34 cellular contexts compared by ENCODE assay signal in genomic region chr9:128887049-128887448, GRCh38. TPM values are rescaled to one million over a fixed set of nuclear protein-coding genes. Genes with fewer than 3 reads are reported as not detected.
DNase-seq lines count a peak whose midpoint lies in the region; ATAC-seq, FAIRE-seq and TF ChIP-seq lines count a peak whose summit lies in the region.
"Had no signal": no experiment of that assay in that cellular context is flagged by ENCODE, and none has a peak within 500 bp of the region (broad histone marks: within the 10 kb centered on the region; RNA-seq: fewer than 3 reads in every experiment).

No MANE protein-coding gene starts in this region.

- CTCF ChIA-PET in activated naive CD4-positive, alpha-beta T cell treated with anti-CD3 and anti-CD28 coated beads, Interleukin-2, amount 10 ng/mL, durations not matched to agents 7 days and 5 days (lab: Charles Lee) = no interaction called here
- CTCF ChIA-PET in WTC11 (lab: Charles Lee) = interaction anchor here (1.3 kb wide), 1 partner anchor 25 kb away, joined by 5 read pairs; no protein-coding TSS in a partner anchor

- dilution Hi-C loops in keratinocyte (cut with MboI; ENCODE audit: extremely low pct_ligation_motif_present, low sequenced_read_pairs) = no loop called here

- TF ChIP-seq CTCF in WTC11 (IDR thresholded peaks at IDR 0.05) = no peak
- TF ChIP-seq CTCF in keratinocyte (optimal IDR thresholded peaks at IDR 0.05 in 1 of 3, IDR thresholded peaks at IDR 0.05 in 1 of 3, conservative IDR thresholded peaks at IDR 0.05 in 1 of 3; ENCODE audit: extremely low read depth in 1 of 3, insufficient read depth in 2 of 3, low read length in 3 of 3) = no peak
- no peak for TF ChIP-seq CTCF in upper lobe of left lung (IDR thresholded peaks at IDR 0.05)

- peaks cover 5% of the 10 kb centered on the region for H4K20me1 ChIP-seq in keratinocyte (ENCODE audit: control insufficient read depth, extremely low read depth, insufficient read depth, low read length)

- H2AFZ ChIP-seq in keratinocyte (ENCODE audit: control insufficient read depth, low read length) = no peak overlapping the region
- H2AFZ ChIP-seq: GM23248 had no signal

- peaks cover 79% of the 10 kb centered on the region for H3K4me1 Mint-ChIP-seq in activated naive CD4-positive, alpha-beta T cell treated with anti-CD3 and anti-CD28 coated beads, Interleukin-2, amount 10 ng/mL, durations not matched to agents 7 days and 5 days
- H3K4me1 Mint-ChIP-seq in WTC11 = peaks cover 62% of the 10 kb centered on the region

- TF ChIP-seq EP300 in upper lobe of left lung (IDR thresholded peaks at IDR 0.05) = no peak

- H3K9me3 Mint-ChIP-seq in activated naive CD4-positive, alpha-beta T cell treated with anti-CD3 and anti-CD28 coated beads, Interleukin-2, amount 10 ng/mL, durations not matched to agents 7 days and 5 days = no peaks in the 10 kb centered on the region
- H3K9me3 Mint-ChIP-seq in WTC11 = no peaks in the 10 kb centered on the region
- H3K9me3 Mint-ChIP-seq: activated B cell treated with CpG ODN at 0.5 μM for 24 hours; activated T-helper 2 cell treated with anti-CD3 and anti-CD28 coated beads, Interferon-gamma antibody, Interleukin-2, Interleukin-4, amounts not matched to agents 10 μg/mL and 5 μg/mL and 100 μg/mL, durations not matched to agents 14 hours and 24 hours and 36 hours; CD4-positive, alpha-beta T cell; HFFc6; neural crest cell; stimulated activated naive B cell treated with anti-CD40 and anti-IgM and Interleukin-4, amounts not matched to agents 10 μg/mL and 1 μg/mL and 100 μg/mL, for 72 hours had no signal

- H3K27me3 ChIP-seq in keratinocyte (ENCODE audit: control insufficient read depth, extremely low read depth, insufficient read depth, low read length) (no peaks in the 10 kb centered on the region), upper lobe of left lung (no peaks in the 10 kb centered on the region)
- H3K27me3 ChIP-seq: suprapubic skin, uterus had no signal

- H3K27ac Mint-ChIP-seq in activated naive CD4-positive, alpha-beta T cell treated with anti-CD3 and anti-CD28 coated beads, Interleukin-2, amount 10 ng/mL, durations not matched to agents 7 days and 5 days = peak overlapping the region; percentile 15
- peak overlapping the region; percentile 97; the same call in 1 of the 2 replicates for H3K27ac Mint-ChIP-seq in WTC11
- H3K27ac Mint-ChIP-seq: activated B cell treated with CpG ODN at 0.5 μM for 24 hours; stimulated activated naive B cell treated with anti-CD40 and anti-IgM and Interleukin-4, amounts not matched to agents 10 μg/mL and 1 μg/mL and 100 μg/mL, for 72 hours had no signal

- no peak for ATAC-seq in WTC11
- ATAC-seq in upper lobe of left lung (ENCODE audit: low FRiP score in 2 of 2) = no peak
- ATAC-seq: lower lobe of right lung; sciatic nerve; stimulated activated naive B cell treated with anti-CD40 and anti-IgM and Interleukin-4, amounts not matched to agents 10 μg/mL and 1 μg/mL and 100 μg/mL, for 72 hours had no signal

- peaks cover 70% of the 10 kb centered on the region for H3K4me1 ChIP-seq in keratinocyte (ENCODE audit: control insufficient read depth, extremely low read depth, insufficient read depth, low read length)
- H3K4me1 ChIP-seq in upper lobe of left lung = peaks cover 52 to 76% (median 67%) of the 10 kb centered on the region in 4 donors

- POLR2A ChIA-PET in WTC11 (lab: Charles Lee) = no interaction called here

- peaks cover under 1% of the 10 kb centered on the region for H3K27me3 Mint-ChIP-seq in activated naive CD4-positive, alpha-beta T cell treated with anti-CD3 and anti-CD28 coated beads, Interleukin-2, amount 10 ng/mL, durations not matched to agents 7 days and 5 days
- H3K27me3 Mint-ChIP-seq in WTC11 (ENCODE audit: low read depth) = no peaks in the 10 kb centered on the region
- H3K27me3 Mint-ChIP-seq: activated B cell treated with CpG ODN at 0.5 μM for 24 hours; activated naive CD8-positive, alpha-beta T cell; CD4-positive, alpha-beta T cell; stimulated activated naive B cell treated with anti-CD40 and anti-IgM and Interleukin-4, amounts not matched to agents 10 μg/mL and 1 μg/mL and 100 μg/mL, for 72 hours had no signal

- H3K36me3 ChIP-seq in keratinocyte (ENCODE audit: control insufficient read depth in 2 of 2, extremely low read depth in 1 of 2, insufficient read depth in 2 of 2, low read length in 2 of 2) = peaks cover 26 to 32% of the 10 kb centered on the region in 2 experiments
- H3K36me3 ChIP-seq in upper lobe of left lung = peaks cover 5 to 63% (median 41%) of the 10 kb centered on the region in 4 donors
- H3K36me3 ChIP-seq: uterus had no signal

- no peak overlapping the region for H3K9ac ChIP-seq in keratinocyte (ENCODE audit: control insufficient read depth, extremely low read depth, insufficient read depth, low read length)
- H3K9ac ChIP-seq: GM23248 had no signal

- H3K9me3 ChIP-seq in keratinocyte (ENCODE audit: control insufficient read depth, low read depth, low read length) (no peaks in the 10 kb centered on the region), upper lobe of left lung (no peaks in the 10 kb centered on the region)
- H3K9me3 ChIP-seq: lower lobe of right lung, suprapubic skin, uterus had no signal

- H3K4me2 ChIP-seq in keratinocyte (ENCODE audit: control insufficient read depth, extremely low read depth, insufficient read depth, low read depth, low read length) = peak overlapping the region; percentile 1

- H3K27ac ChIP-seq in keratinocyte (ENCODE audit: control insufficient read depth, insufficient read depth, low read length) (no peak overlapping the region), upper lobe of left lung (peak overlapping the region in 3 of 4 donors; percentile 35 to 99 (median 80))

- H3K4me3 Mint-ChIP-seq in activated naive CD4-positive, alpha-beta T cell treated with anti-CD3 and anti-CD28 coated beads, Interleukin-2, amount 10 ng/mL, durations not matched to agents 7 days and 5 days = no peak overlapping the region
- H3K4me3 Mint-ChIP-seq in WTC11 = no peak overlapping the region
- H3K4me3 Mint-ChIP-seq: activated B cell treated with CpG ODN at 0.5 μM for 24 hours; activated naive CD8-positive, alpha-beta T cell; HFFc6; stimulated activated naive B cell treated with anti-CD40 and anti-IgM and Interleukin-4, amounts not matched to agents 10 μg/mL and 1 μg/mL and 100 μg/mL, for 72 hours had no signal

- H3K4me3 ChIP-seq in keratinocyte (ENCODE audit: control insufficient read depth in 2 of 3, extremely low read depth in 1 of 3, insufficient read depth in 2 of 3, low read depth in 1 of 3, low read length in 3 of 3) = no peak overlapping the region
- H3K4me3 ChIP-seq in upper lobe of left lung = no peak overlapping the region
- H3K4me3 ChIP-seq: GM23248, lower lobe of right lung, suprapubic skin, uterus had no signal

- H3K9me1 ChIP-seq in keratinocyte (ENCODE audit: control insufficient read depth, extremely low read depth, insufficient read depth, low read length) = peaks cover 4% of the 10 kb centered on the region

- peaks cover 72% of the 10 kb centered on the region for H3K36me3 Mint-ChIP-seq in activated naive CD4-positive, alpha-beta T cell treated with anti-CD3 and anti-CD28 coated beads, Interleukin-2, amount 10 ng/mL, durations not matched to agents 7 days and 5 days
- peaks cover 23% of the 10 kb centered on the region for H3K36me3 Mint-ChIP-seq in WTC11
- H3K36me3 Mint-ChIP-seq: activated naive CD8-positive, alpha-beta T cell had no signal

- no peak for DNase-seq in activated naive CD4-positive, alpha-beta T cell treated with anti-CD3 and anti-CD28 coated beads, Interleukin-2, amount 10 ng/mL, durations not matched to agents 7 days and 5 days
- DNase-seq in activated naive CD4-positive, alpha-beta T cell (lab: John Stamatoyannopoulos, UW) = no peak
- DNase-seq in WTC11 (ENCODE audit: low spot score) (no peak), keratinocyte (ENCODE audit: low read depth, low spot score) (no peak), upper lobe of left lung (no peak), NCI-H446 treated with DMSO at 0.1 percent for 48 hours (lab: John Stamatoyannopoulos, UW) (no peak), NCI-H1417 treated with DMSO at 0.1 percent for 48 hours (lab: John Stamatoyannopoulos, UW) (no peak), HuH-7 (ENCODE audit: low spot score) (no peak)
- DNase-seq: activated B cell treated with CpG ODN at 0.5 μM for 24 hours; activated CD4-positive, alpha-beta T cell treated with anti-CD3 and anti-CD28 coated beads, Interleukin-2, amount 50 U/mL, for 4 hours; activated CD8-positive, alpha-beta memory T cell treated with anti-CD3 and anti-CD28 coated beads, Interleukin-2, amount 50 U/mL, for 48 hours; CD4-positive, alpha-beta T cell; HFFc6; kidney; lower lobe of right lung; NCI-H1048; NCI-H187 treated with DMSO at 0.1 percent for 48 hours; NCI-H526; posterior cingulate gyrus; SHP77 treated with DMSO at 0.1 percent for 48 hours; stimulated activated CD4-positive, alpha-beta T cell treated with anti-CD3 and anti-CD28 coated beads, Interleukin-15, amount 100 ng/mL, for 24 hours; stimulated activated naive B cell treated with anti-CD40 and anti-IgM and Interleukin-4, amounts not matched to agents 10 μg/mL and 1 μg/mL and 100 μg/mL, for 72 hours; SW 1271; T-helper 9 cell; uterus had no signal

- no peak for FAIRE-seq in keratinocyte (lab: Jason Lieb, UNC)
- FAIRE-seq: A204.1, astrocyte, kidney had no signal

- no peak for TF ChIP-seq POLR2A in upper lobe of left lung (IDR thresholded peaks at IDR 0.05)

- peaks cover 69% of the 10 kb centered on the region for H3K79me2 ChIP-seq in keratinocyte (ENCODE audit: control insufficient read depth, insufficient read depth, low read length)

- WGBS in upper lobe of left lung, 2 donors = 92 to 96% methylated on average over 3 of the region's 3 CpGs

RNA-seq across cellular contexts. Expression of gene LRRC8A, which starts 5.1 kb away (rescaled TPM):
- 63.8 to 83.5 TPM (median 64.5 TPM) in 3 replicates for total RNA-seq in WTC11 (2021)
- polyA plus RNA-seq in keratinocyte = 88.3 to 127 TPM (median 109 TPM) in 3 replicates
- polyA plus RNA-seq in keratinocyte (2011; ENCODE audit: low read depth) = 51.1 TPM
- 77.7 and 119 TPM in 2 replicates for polyA plus RNA-seq in keratinocyte (2011; cell fraction: cytosol; rRNA removed)
- 143 and 183 TPM in 2 replicates for polyA plus RNA-seq in keratinocyte (2011; cell fraction: nucleus; rRNA removed)
- 109 and 130 TPM in 2 replicates for polyA plus RNA-seq in keratinocyte (2012; ENCODE audit: low replicate concordance)
- 154 to 426 TPM (median 169 TPM) in 3 replicates for polyA minus RNA-seq in keratinocyte
- 129 TPM for polyA minus RNA-seq in keratinocyte (2011; cell fraction: cytosol; rRNA and poly(A)+ RNA removed)
- 118 and 144 TPM in 2 replicates for polyA minus RNA-seq in keratinocyte (2011; cell fraction: nucleus; rRNA and poly(A)+ RNA removed)
- total RNA-seq in upper lobe of left lung = 100 to 1,000 TPM in 2 of 6 donors, 10 to 100 TPM in 4; 49.0 to 132 (median 67.0) TPM

RNA-seq across cellular contexts. Expression of gene KYAT1, which starts 5.3 kb away (rescaled TPM):
- 31.4 to 34.1 TPM (median 33.0 TPM) in 3 replicates for total RNA-seq in WTC11 (2021)
- 10.9 to 13.9 TPM (median 13.9 TPM) in 3 replicates for polyA plus RNA-seq in keratinocyte
- 0.94 TPM for polyA plus RNA-seq in keratinocyte (2011; ENCODE audit: low read depth)
- polyA plus RNA-seq in keratinocyte (2011; cell fraction: cytosol; rRNA removed) = 7.3 and 10.5 TPM in 2 replicates
- 16.3 and 20.8 TPM in 2 replicates for polyA plus RNA-seq in keratinocyte (2011; cell fraction: nucleus; rRNA removed)
- polyA plus RNA-seq in keratinocyte (2012; ENCODE audit: low replicate concordance) = 5.3 and 10.5 TPM in 2 replicates
- 6.9 to 19.5 TPM (median 10.4 TPM) in 3 replicates for polyA minus RNA-seq in keratinocyte
- 9.8 TPM for polyA minus RNA-seq in keratinocyte (2011; cell fraction: cytosol; rRNA and poly(A)+ RNA removed)
- 4.2 and 5.6 TPM in 2 replicates for polyA minus RNA-seq in keratinocyte (2011; cell fraction: nucleus; rRNA and poly(A)+ RNA removed)
- 10 to 100 TPM in 1 of 6 donors, 1 to 10 TPM in 5; 3.9 to 10.5 (median 5.4) TPM for total RNA-seq in upper lobe of left lung

RNA-seq across cellular contexts. Expression of gene PHYHD1, which starts 33.7 kb away (rescaled TPM):
- 14.6 to 21.3 TPM (median 20.0 TPM) in 3 replicates for total RNA-seq in WTC11 (2021)
- polyA plus RNA-seq in keratinocyte = 4.6 to 5.2 TPM (median 4.7 TPM) in 3 replicates
- polyA plus RNA-seq in keratinocyte (2011; ENCODE audit: low read depth) = 1.3 TPM
- polyA plus RNA-seq in keratinocyte (2011; cell fraction: cytosol; rRNA removed) = 3.6 and 6.2 TPM in 2 replicates
- polyA plus RNA-seq in keratinocyte (2011; cell fraction: nucleus; rRNA removed) = 4.1 and 7.8 TPM in 2 replicates
- 4.0 and 6.0 TPM in 2 replicates for polyA plus RNA-seq in keratinocyte (2012; ENCODE audit: low replicate concordance)
- polyA minus RNA-seq in keratinocyte = 4.2 to 5.9 TPM (median 4.5 TPM) in 3 replicates
- polyA minus RNA-seq in keratinocyte (2011; cell fraction: cytosol; rRNA and poly(A)+ RNA removed) = 4.0 TPM
- polyA minus RNA-seq in keratinocyte (2011; cell fraction: nucleus; rRNA and poly(A)+ RNA removed) = 2.0 and 2.9 TPM in 2 replicates
- 100 to 1,000 TPM in 1 of 6 donors, 10 to 100 TPM in 5; 27.6 to 286 (median 57.7) TPM for total RNA-seq in upper lobe of left lung
- total RNA-seq: Daoy had no signal

RNA-seq across cellular contexts. Expression of gene SPOUT1, which starts 57.5 kb away (rescaled TPM):
- 76.8 to 79.3 TPM (median 77.5 TPM) in 3 replicates for total RNA-seq in WTC11 (2021)
- polyA plus RNA-seq in keratinocyte = 22.0 to 27.5 TPM (median 26.5 TPM) in 3 replicates
- 10.8 TPM for polyA plus RNA-seq in keratinocyte (2011; ENCODE audit: low read depth)
- polyA plus RNA-seq in keratinocyte (2011; cell fraction: cytosol; rRNA removed) = 16.2 and 27.5 TPM in 2 replicates
- 35.5 and 46.1 TPM in 2 replicates for polyA plus RNA-seq in keratinocyte (2011; cell fraction: nucleus; rRNA removed)
- 27.1 and 27.3 TPM in 2 replicates for polyA plus RNA-seq in keratinocyte (2012; ENCODE audit: low replicate concordance)
- polyA minus RNA-seq in keratinocyte = 18.3 to 77.2 TPM (median 19.1 TPM) in 3 replicates
- polyA minus RNA-seq in keratinocyte (2011; cell fraction: cytosol; rRNA and poly(A)+ RNA removed) = 29.9 TPM
- polyA minus RNA-seq in keratinocyte (2011; cell fraction: nucleus; rRNA and poly(A)+ RNA removed) = 5.9 and 6.9 TPM in 2 replicates
- 100 to 1,000 TPM in 1 of 6 donors, 10 to 100 TPM in 5; 10.5 to 108 (median 41.7) TPM for total RNA-seq in upper lobe of left lung
